10 cellular contexts compared by ENCODE assay signal in the genomic region with DNA sequence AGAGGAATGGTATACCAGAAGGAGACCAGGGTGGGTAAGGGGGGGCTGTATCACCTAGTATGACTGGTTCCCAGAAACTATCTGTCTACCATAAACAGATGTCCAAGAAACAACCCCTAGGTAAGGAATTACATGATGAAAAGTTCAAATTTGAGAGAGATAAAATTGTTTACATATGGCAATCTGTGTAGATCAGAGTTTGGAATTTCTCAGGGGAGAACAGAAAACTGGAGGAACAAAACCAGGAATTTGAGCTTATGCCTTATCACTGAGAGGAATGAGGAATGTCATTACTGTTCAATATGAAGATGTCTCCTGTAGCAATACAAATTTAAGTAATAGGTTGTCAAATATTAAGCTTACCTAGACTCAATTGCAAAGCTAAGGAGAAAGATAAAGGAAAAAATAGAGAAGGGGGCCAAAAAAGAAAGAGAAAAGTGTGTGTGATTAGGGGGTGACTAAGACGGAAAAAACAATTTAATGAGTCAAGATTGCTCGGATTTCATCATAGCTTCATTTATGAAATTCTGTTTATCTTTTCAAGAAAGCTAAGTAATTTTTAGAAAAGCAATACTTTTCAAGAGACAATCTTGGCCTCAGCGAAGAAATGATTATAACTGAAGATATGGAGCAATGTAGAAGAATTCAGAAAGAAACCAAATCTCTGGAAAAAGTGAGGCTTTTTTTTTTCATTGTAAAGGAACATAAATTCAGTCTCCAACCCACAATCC.
DNase-seq lines count a peak whose midpoint lies in the region; TF ChIP-seq lines count a peak whose summit lies in the region.
"Had no signal": no experiment of that assay in that cellular context is flagged by ENCODE, and none has a peak within 500 bp of the region (broad histone marks: within the 10 kb centered on the region; RNA-seq: fewer than 3 reads in every experiment).

No MANE protein-coding gene starts in this region.

- H3K27me3 ChIP-seq in kidney epithelial cell (ENCODE audit: control insufficient read depth, insufficient read depth, low read length) (no peaks in the 10 kb centered on the region), testis (no peaks in the 10 kb centered on the region)

- no peaks in the 10 kb centered on the region for H3K9me3 Mint-ChIP-seq in brain
- H3K9me3 Mint-ChIP-seq in T-helper 2 cell treated with Interferon-gamma antibody and Interleukin-4, amounts not matched to agents 5 μg/mL and 100 μg/mL, for 36 hours, result no peaks in the 10 kb centered on the region
- H3K9me3 Mint-ChIP-seq: activated CD4-positive, alpha-beta T cell treated with anti-CD3 and anti-CD28 coated beads, Interleukin-2, amount 10 ng/mL, durations not matched to agents 7 days and 5 days had no signal

- no peak for TF ChIP-seq POLR2A in testis (IDR thresholded peaks at IDR 0.05)

- peak; percentile 27 for DNase-seq in NCI-H2171 treated with DMSO at 0.1 percent for 48 hours (lab: John Stamatoyannopoulos, UW)
- no peak for DNase-seq in NCI-H2171 (lab: John Stamatoyannopoulos, UW)
- DNase-seq in kidney epithelial cell (ENCODE audit: low read depth), result no peak
- no peak for DNase-seq in testis
- DNase-seq in epidermal melanocyte (ENCODE audit: insufficient read length, low spot score), result no peak
- DNase-seq in T-helper 2 cell treated with Interferon-gamma antibody and Interleukin-4, amounts not matched to agents 5 μg/mL and 100 μg/mL, for 36 hours (ENCODE audit: low spot score), result no peak
- DNase-seq in activated CD8-positive, alpha-beta memory T cell treated with anti-CD3 and anti-CD28 coated beads, Interleukin-2, amount 50 U/mL, for 4 hours, result no peak
- DNase-seq: 8988T; activated CD4-positive, alpha-beta T cell treated with anti-CD3 and anti-CD28 coated beads, Interleukin-2, amount 10 ng/mL, durations not matched to agents 7 days and 5 days had no signal

- H3K4me1 Mint-ChIP-seq in brain, result peaks cover 76% of the 10 kb centered on the region
- no peaks in the 10 kb centered on the region for H3K4me1 Mint-ChIP-seq in T-helper 2 cell treated with Interferon-gamma antibody and Interleukin-4, amounts not matched to agents 5 μg/mL and 100 μg/mL, for 36 hours (ENCODE audit: low read depth)

- peak overlapping the region; percentile 95 to 99 (median 99) for H3K27ac Mint-ChIP-seq in brain
- no peak overlapping the region for H3K27ac Mint-ChIP-seq in T-helper 2 cell treated with Interferon-gamma antibody and Interleukin-4, amounts not matched to agents 5 μg/mL and 100 μg/mL, for 36 hours

- H3K4me3 Mint-ChIP-seq in brain, result peak overlapping the region; percentile 89 to 97 (median 90)
- H3K4me3 Mint-ChIP-seq in T-helper 2 cell treated with Interferon-gamma antibody and Interleukin-4, amounts not matched to agents 5 μg/mL and 100 μg/mL, for 36 hours, result no peak overlapping the region
- H3K4me3 Mint-ChIP-seq: activated CD4-positive, alpha-beta T cell treated with anti-CD3 and anti-CD28 coated beads, Interleukin-2, amount 10 ng/mL, durations not matched to agents 7 days and 5 days had no signal

- H3K4me3 ChIP-seq in kidney epithelial cell (ENCODE audit: low read depth, low read length) (peak overlapping the region; percentile 41), testis (peak overlapping the region in 1 of 2 donors; percentile 15)

- peaks cover 31% of the 10 kb centered on the region for H3K36me3 Mint-ChIP-seq in brain
- H3K36me3 Mint-ChIP-seq in T-helper 2 cell treated with Interferon-gamma antibody and Interleukin-4, amounts not matched to agents 5 μg/mL and 100 μg/mL, for 36 hours (ENCODE audit: low read depth), result no peaks in the 10 kb centered on the region

- peaks cover 12% of the 10 kb centered on the region for H3K27me3 Mint-ChIP-seq in brain
- peaks cover 24% of the 10 kb centered on the region for H3K27me3 Mint-ChIP-seq in T-helper 2 cell treated with Interferon-gamma antibody and Interleukin-4, amounts not matched to agents 5 μg/mL and 100 μg/mL, for 36 hours (ENCODE audit: low read depth)

- 29% methylated on average over 3 of the region's 3 CpGs for WGBS in testis, 2 donors

- no peaks in the 10 kb centered on the region for H3K9me3 ChIP-seq in testis

- TF ChIP-seq CTCF in brain (conservative IDR thresholded peaks at IDR 0.05) (no peak), kidney epithelial cell (IDR thresholded peaks at IDR 0.05; ENCODE audit: insufficient read depth, low read length, poor library complexity, severe bottlenecking) (no peak), testis (IDR thresholded peaks at IDR 0.05) (no peak)

- peak overlapping the region; percentile 36 to 47 for H3K27ac ChIP-seq in testis

- intact Hi-C loops in testis (cut with DNase I; ENCODE audit: low total_unique reads), result loop anchor here (10.0 kb wide), 1 partner anchor 201 kb away; no protein-coding TSS in a partner anchor

- peaks cover 21% of the 10 kb centered on the region for H3K4me1 ChIP-seq in testis

- H3K36me3 ChIP-seq in kidney epithelial cell (ENCODE audit: control insufficient read depth, insufficient read depth, low read length) (no peaks in the 10 kb centered on the region), testis (ENCODE audit: low read depth, missing control alignments) (no peaks in the 10 kb centered on the region)
